ENCODE assay signal across 4 cellular contexts in the genomic region with DNA sequence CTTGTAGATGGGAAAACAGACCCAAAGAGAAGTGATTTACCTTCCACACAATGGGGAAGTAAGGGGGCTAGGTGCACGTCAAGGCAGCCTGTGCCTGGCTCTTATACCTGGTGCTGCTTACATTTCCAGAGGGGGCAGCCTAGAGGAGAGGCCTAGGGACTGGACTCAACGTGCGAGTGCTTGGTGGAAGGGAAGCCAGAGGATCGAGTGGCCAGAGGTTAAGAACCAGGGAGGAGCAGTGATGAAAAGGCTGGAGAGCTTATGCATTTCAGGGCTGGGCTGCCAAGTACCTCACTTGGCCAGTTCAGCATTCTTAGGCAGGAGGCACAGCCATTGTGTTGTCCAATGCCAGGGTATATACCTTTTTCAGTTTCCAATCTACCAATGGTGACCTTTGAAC. TPM values are rescaled to one million over a fixed set of nuclear protein-coding genes. Genes with fewer than 3 reads are reported as not detected.
"Had no signal": no experiment of that assay in that cellular context is flagged by ENCODE, and none has a peak within 500 bp of the region (broad histone marks: within the 10 kb centered on the region; RNA-seq: fewer than 3 reads in every experiment).

No MANE protein-coding gene starts in this region.

RNA-seq across cellular contexts. Expression of a gene that starts 30.3 kb away (rescaled TPM):
- total RNA-seq: kidney epithelial cell, left ventricle myocardium inferior, myocyte had no signal
- polyA plus RNA-seq: heart right ventricle had no signal
